ENCODE assay signal across 8 cellular contexts in the genomic region with DNA sequence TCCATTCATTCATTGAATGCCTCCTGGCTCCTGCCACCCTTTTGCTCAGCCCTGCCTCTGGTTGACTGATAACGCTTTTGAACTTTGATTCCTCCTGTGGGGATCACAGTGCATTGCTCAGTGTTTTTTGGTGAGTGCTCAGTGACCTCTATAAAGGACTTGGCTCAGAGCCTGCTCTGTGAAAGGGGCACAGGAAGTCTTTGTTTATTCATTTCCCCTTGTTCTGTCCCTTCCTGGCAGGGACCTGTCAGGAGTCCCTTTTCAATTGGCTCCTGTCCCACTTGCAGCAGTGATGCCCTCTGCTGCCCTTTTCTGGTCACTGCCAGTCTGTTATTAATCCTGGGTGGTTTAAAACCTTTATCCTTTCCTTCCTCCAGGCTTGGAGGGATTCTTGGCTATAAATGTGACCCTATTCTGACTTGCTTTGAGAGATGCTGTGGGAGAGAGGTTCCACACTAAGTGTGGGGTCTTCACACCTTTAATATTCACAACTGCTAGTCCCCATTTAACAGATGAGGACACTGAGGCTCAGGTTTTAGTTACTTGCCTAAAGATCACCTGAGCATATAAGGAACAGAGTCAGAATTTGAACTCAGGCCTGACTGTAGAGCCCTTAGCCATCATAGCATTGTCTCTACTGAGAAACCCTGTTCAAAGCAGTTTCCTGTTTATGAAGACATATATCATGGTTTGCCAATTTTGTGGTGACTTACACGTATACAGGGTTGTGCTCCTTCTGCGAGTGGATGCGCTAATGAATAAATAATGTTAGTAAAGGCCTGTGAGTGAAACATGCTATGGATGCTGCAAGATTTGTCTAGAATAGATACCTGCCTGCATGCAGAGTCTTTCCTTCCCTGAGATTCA. TPM values are rescaled to one million over a fixed set of nuclear protein-coding genes. Genes with fewer than 3 reads are reported as not detected.
A peak's percentile ranks its signal among the peaks of the same experiment; 100 is the strongest.
DNase-seq lines count a peak whose midpoint lies in the region; ATAC-seq lines count a peak whose summit lies in the region.

No MANE protein-coding gene starts in this region.

- no peak overlapping the region for H2BK15ac ChIP-seq in mesendoderm (replicated peaks; ENCODE audit: low read depth)

- no peak overlapping the region for H3K4ac ChIP-seq in mesendoderm (ENCODE audit: low read depth, low read length)

- CTCF ChIA-PET in activated CD8-positive, alpha-beta T cell treated with anti-CD3 and anti-CD28 coated beads, Interleukin-2, amount 10 ng/mL, durations not matched to agents 7 days and 5 days (lab: Charles Lee), result interaction anchor here (0.8 to 2.3 kb wide), 6 partner anchors 24 to 39 kb away, joined by 3 to 11 read pairs (median 4); partner anchors contain the start of gene TATDN2

- POLR2A ChIA-PET in activated CD8-positive, alpha-beta T cell treated with anti-CD3 and anti-CD28 coated beads, Interleukin-2, amount 10 ng/mL, durations not matched to agents 7 days and 5 days (lab: Charles Lee), result interaction anchor here (2.9 kb wide), 1 partner anchor 31 kb away, joined by 22 read pairs; no protein-coding TSS in a partner anchor

- H4K5ac ChIP-seq in mesendoderm (ENCODE audit: low read length), result no peak overlapping the region

- ATAC-seq in HG03175 (IDR thresholded peaks at IDR 0.05; ENCODE audit: unreplicated experiment), result peak; percentile 34
- peak; percentile 41 for ATAC-seq in activated CD8-positive, alpha-beta T cell treated with anti-CD3 and anti-CD28 coated beads, Interleukin-2, amount 10 ng/mL, durations not matched to agents 7 days and 5 days
- peak; percentile 65 for ATAC-seq in stimulated activated memory B cell treated with anti-CD40 and anti-IgM and Interleukin-4, amounts not matched to agents 10 μg/mL and 1 μg/mL and 100 μg/mL, for 72 hours

- H3K18ac ChIP-seq in mesendoderm (ENCODE audit: low read length), result no peak overlapping the region

- no peaks in the 10 kb centered on the region for H3K79me1 ChIP-seq in mesendoderm (ENCODE audit: low read length)

- no peak overlapping the region for H2AK5ac ChIP-seq in mesendoderm (ENCODE audit: low read length)

- no peaks in the 10 kb centered on the region for H3K9me3 ChIP-seq in endocrine pancreas (ENCODE audit: control insufficient read depth, low read length)

- H3K9me3 Mint-ChIP-seq in activated CD8-positive, alpha-beta T cell treated with anti-CD3 and anti-CD28 coated beads, Interleukin-2, amount 10 ng/mL, durations not matched to agents 7 days and 5 days (ENCODE audit: insufficient read depth), result no peaks in the 10 kb centered on the region
- H3K9me3 Mint-ChIP-seq in stimulated activated memory B cell treated with anti-CD40 and anti-IgM and Interleukin-4, amounts not matched to agents 10 μg/mL and 1 μg/mL and 100 μg/mL, for 72 hours, result peaks cover 3% of the 10 kb centered on the region

- H3K4me3 ChIP-seq in endocrine pancreas (ENCODE audit: control insufficient read depth, insufficient read depth, low read length), result no peak overlapping the region
- no peak overlapping the region for H3K4me3 ChIP-seq in mesendoderm (ENCODE audit: low read length)

- H3K27ac ChIP-seq in mesendoderm (ENCODE audit: low read depth, low read length), result no peak overlapping the region

- H3K4me2 ChIP-seq in mesendoderm (ENCODE audit: low read length), result no peak overlapping the region

- H3K36me3 Mint-ChIP-seq in activated CD8-positive, alpha-beta T cell treated with anti-CD3 and anti-CD28 coated beads, Interleukin-2, amount 10 ng/mL, durations not matched to agents 7 days and 5 days (ENCODE audit: low read depth), result peaks cover 7% of the 10 kb centered on the region
- peaks cover 38% of the 10 kb centered on the region for H3K36me3 Mint-ChIP-seq in stimulated activated memory B cell treated with anti-CD40 and anti-IgM and Interleukin-4, amounts not matched to agents 10 μg/mL and 1 μg/mL and 100 μg/mL, for 72 hours

- DNase-seq in NCI-H1436 (lab: John Stamatoyannopoulos, UW), result peak; percentile 20
- no peak for DNase-seq in NCI-H1436 treated with DMSO at 0.1 percent for 48 hours (lab: John Stamatoyannopoulos, UW)
- DNase-seq in NCI-H82 treated with DMSO at 0.1 percent for 48 hours (lab: John Stamatoyannopoulos, UW; ENCODE audit: unreplicated experiment), result peak; percentile 24
- DNase-seq in activated CD8-positive, alpha-beta T cell treated with anti-CD3 and anti-CD28 coated beads, Interleukin-2, amount 10 ng/mL, durations not matched to agents 7 days and 5 days, result peak; percentile 79
- peak; percentile 85 for DNase-seq in mesendoderm

- peaks cover 84% of the 10 kb centered on the region for H3K4me1 Mint-ChIP-seq in activated CD8-positive, alpha-beta T cell treated with anti-CD3 and anti-CD28 coated beads, Interleukin-2, amount 10 ng/mL, durations not matched to agents 7 days and 5 days (ENCODE audit: low read depth)
- H3K4me1 Mint-ChIP-seq in stimulated activated memory B cell treated with anti-CD40 and anti-IgM and Interleukin-4, amounts not matched to agents 10 μg/mL and 1 μg/mL and 100 μg/mL, for 72 hours, result peaks cover 72% of the 10 kb centered on the region

- peak overlapping the region; percentile 74 for H3K27ac Mint-ChIP-seq in activated CD8-positive, alpha-beta T cell treated with anti-CD3 and anti-CD28 coated beads, Interleukin-2, amount 10 ng/mL, durations not matched to agents 7 days and 5 days
- peak overlapping the region; percentile 85 for H3K27ac Mint-ChIP-seq in stimulated activated memory B cell treated with anti-CD40 and anti-IgM and Interleukin-4, amounts not matched to agents 10 μg/mL and 1 μg/mL and 100 μg/mL, for 72 hours

- no peak overlapping the region for H4K8ac ChIP-seq in mesendoderm (ENCODE audit: low read depth, low read length)

- H2BK5ac ChIP-seq in mesendoderm (ENCODE audit: low read length), result no peak overlapping the region

- H3K4me3 Mint-ChIP-seq in activated CD8-positive, alpha-beta T cell treated with anti-CD3 and anti-CD28 coated beads, Interleukin-2, amount 10 ng/mL, durations not matched to agents 7 days and 5 days, result peak overlapping the region; percentile 36
- peak overlapping the region; percentile 62 for H3K4me3 Mint-ChIP-seq in stimulated activated memory B cell treated with anti-CD40 and anti-IgM and Interleukin-4, amounts not matched to agents 10 μg/mL and 1 μg/mL and 100 μg/mL, for 72 hours

- H3K27me3 ChIP-seq in endocrine pancreas (ENCODE audit: control insufficient read depth, insufficient read depth, low read length) (no peaks in the 10 kb centered on the region), mesendoderm (ENCODE audit: insufficient read depth, low read length, poor library complexity) (no peaks in the 10 kb centered on the region)

- no peaks in the 10 kb centered on the region for H3K27me3 Mint-ChIP-seq in activated CD8-positive, alpha-beta T cell treated with anti-CD3 and anti-CD28 coated beads, Interleukin-2, amount 10 ng/mL, durations not matched to agents 7 days and 5 days (ENCODE audit: low read depth)
- no peaks in the 10 kb centered on the region for H3K27me3 Mint-ChIP-seq in stimulated activated memory B cell treated with anti-CD40 and anti-IgM and Interleukin-4, amounts not matched to agents 10 μg/mL and 1 μg/mL and 100 μg/mL, for 72 hours

- peak overlapping the region; percentile 1 for H3K56ac ChIP-seq in mesendoderm (ENCODE audit: low read length)

- H3K79me2 ChIP-seq in mesendoderm (ENCODE audit: control insufficient read depth, insufficient read depth, low read length), result no peaks in the 10 kb centered on the region

- no peak overlapping the region for H3K23ac ChIP-seq in mesendoderm (ENCODE audit: low read length)

- H3K9ac ChIP-seq in endocrine pancreas (ENCODE audit: control insufficient read depth, insufficient read depth, low read length), result peak overlapping the region; percentile 7
- no peak overlapping the region for H3K9ac ChIP-seq in mesendoderm (ENCODE audit: low read length)

- H2BK120ac ChIP-seq in mesendoderm (ENCODE audit: low read depth, low read length), result no peak overlapping the region

- no CpG with 5 or more reads among the region's 4 CpGs for WGBS in mesendoderm (ENCODE audit: extremely low coverage, insufficient coverage, low lambda C conversion rate)

- H3K4me1 ChIP-seq in endocrine pancreas (ENCODE audit: control insufficient read depth, insufficient read depth, low read length), result peaks cover 3% of the 10 kb centered on the region
- no peaks in the 10 kb centered on the region for H3K4me1 ChIP-seq in mesendoderm (ENCODE audit: control insufficient read depth, low read depth, low read length)

- no peaks in the 10 kb centered on the region for H3K36me3 ChIP-seq in endocrine pancreas (ENCODE audit: control insufficient read depth, insufficient read depth, low read length)
- no peaks in the 10 kb centered on the region for H3K36me3 ChIP-seq in mesendoderm (ENCODE audit: control insufficient read depth, insufficient read depth, low read length)

RNA-seq across cellular contexts. Expression of gene TATDN2, which starts 23.2 kb away (rescaled TPM):
- total RNA-seq in activated CD8-positive, alpha-beta T cell treated with anti-CD3 and anti-CD28 coated beads, Interleukin-2, amount 10 ng/mL, durations not matched to agents 7 days and 5 days, result 10 to 100 TPM; 57.0 to 61.6 TPM
- 21.1 TPM for polyA plus RNA-seq in mesendoderm (2013, experiment 1 of 2)
- 22.4 TPM for polyA plus RNA-seq in mesendoderm (2013, experiment 2 of 2)
